ENCODE assay signal across 32 cellular contexts in genomic region chr4:148922497-148922896, GRCh38.
"Had no signal": no experiment of that assay in that cellular context is flagged by ENCODE, and none has a peak within 500 bp of the region (broad histone marks: within the 10 kb centered on the region; RNA-seq: fewer than 3 reads in every experiment).

No MANE protein-coding gene starts in this region.

- H3K36me3 ChIP-seq: brain microvascular endothelial cell, esophagus muscularis mucosa, gastroesophageal sphincter, WERI-Rb-1 had no signal

- H3K9me3 ChIP-seq: esophagus muscularis mucosa, gastroesophageal sphincter had no signal

- H3K27ac ChIP-seq: brain microvascular endothelial cell, esophagus muscularis mucosa, foreskin keratinocyte, gastroesophageal sphincter, WERI-Rb-1 had no signal

- H3K4me1 ChIP-seq: foreskin keratinocyte had no signal

- H3K4me1 Mint-ChIP-seq: activated B cell treated with CpG ODN at 0.5 μM for 24 hours; activated T-helper 17 cell treated with anti-CD3 and anti-CD28 coated beads, Interleukin-2, amount 50 U/mL, for 72 hours; central memory CD8-positive, alpha-beta T cell; T-cell had no signal

- H3K9me3 Mint-ChIP-seq: activated B cell treated with CpG ODN at 0.5 μM for 24 hours; activated CD8-positive, alpha-beta T cell treated with anti-CD3 and anti-CD28 coated beads for 36 hours; activated T-cell treated with anti-CD3 and anti-CD28 coated beads, Interleukin-2, amount 50 U/mL, for 4 hours; T-cell; T-helper 1 cell treated with Interleukin-12 subunit alpha and Interleukin-12 subunit beta and Interleukin-4 antibody, amounts not matched to agents 30 μg/mL and 1 μg/mL, for 36 hours had no signal

- H3K36me3 Mint-ChIP-seq: activated naive CD8-positive, alpha-beta T cell; T-cell had no signal

- FAIRE-seq: astrocyte, bronchial epithelial cell had no signal

- DNase-seq: activated B cell treated with CpG ODN at 0.5 μM for 24 hours; activated CD4-positive, alpha-beta T cell treated with anti-CD3 and anti-CD28 coated beads for 48 hours; activated CD4-positive, alpha-beta T cell treated with anti-CD3 and anti-CD28 coated beads, Interleukin-2, amount 50 U/mL, for 1 hour; activated CD4-positive, alpha-beta T cell treated with anti-CD3 and anti-CD28 coated beads, Interleukin-2, amount 50 U/mL, for 48 hours; activated CD8-positive, alpha-beta memory T cell treated with anti-CD3 and anti-CD28 coated beads for 24 hours; activated CD8-positive, alpha-beta T cell treated with anti-CD3 and anti-CD28 coated beads for 36 hours; activated effector memory CD4-positive, alpha-beta T cell treated with Interleukin-2 at 50 U/mL for 16 hours; activated gamma-delta T cell treated with Interleukin-2 at 50 U/mL for 16 hours; activated naive CD4-positive, alpha-beta T cell treated with anti-CD3 and anti-CD28 coated beads, Interleukin-2, amount 50 U/mL, for 16 hours; activated naive CD4-positive, alpha-beta T cell treated with Interleukin-2 at 50 U/mL for 16 hours; activated T-cell treated with anti-CD3 and anti-CD28 coated beads, Interleukin-2, amount 50 U/mL, for 4 hours; amniotic stem cell; anterior cingulate cortex; brain microvascular endothelial cell; cortex of kidney; dermis blood vessel endothelial cell; effector CD4-positive, alpha-beta T cell; effector memory CD8-positive, alpha-beta T cell; erythroblast; foreskin keratinocyte; T-cell; T1000; WERI-Rb-1 had no signal

- H3K27me3 Mint-ChIP-seq: activated B cell treated with CpG ODN at 0.5 μM for 24 hours; activated T-helper 17 cell treated with anti-CD3 and anti-CD28 coated beads, Interleukin-2, amount 50 U/mL, for 72 hours; central memory CD8-positive, alpha-beta T cell; T-cell had no signal

- H3K27ac Mint-ChIP-seq: activated B cell treated with CpG ODN at 0.5 μM for 24 hours; activated CD8-positive, alpha-beta T cell treated with anti-CD3 and anti-CD28 coated beads for 36 hours; activated naive CD8-positive, alpha-beta T cell; activated T-helper 17 cell treated with anti-CD3 and anti-CD28 coated beads, Interleukin-2, amount 50 U/mL, for 72 hours; effector memory CD8-positive, alpha-beta T cell; T-cell; T-helper 1 cell treated with Interleukin-12 subunit alpha and Interleukin-12 subunit beta and Interleukin-4 antibody, amounts not matched to agents 30 μg/mL and 1 μg/mL, for 36 hours had no signal

- ATAC-seq: activated CD4-positive, CD25-positive, alpha-beta regulatory T cell treated with anti-CD3 and anti-CD28 coated beads, Interleukin-2, amount 50 U/mL, for 24 hours; activated CD8-positive, alpha-beta T cell treated with anti-CD3 and anti-CD28 coated beads for 36 hours; activated T-cell treated with anti-CD3 and anti-CD28 coated beads, Interleukin-2, amount 50 U/mL, for 4 hours; activated T-helper 17 cell treated with anti-CD3 and anti-CD28 coated beads, Interleukin-2, amount 50 U/mL, for 72 hours; effector memory CD8-positive, alpha-beta T cell; foreskin keratinocyte; gastroesophageal sphincter; T-cell had no signal

- H3K4me3 Mint-ChIP-seq: activated B cell treated with CpG ODN at 0.5 μM for 24 hours; activated CD8-positive, alpha-beta T cell treated with anti-CD3 and anti-CD28 coated beads for 36 hours; activated naive CD8-positive, alpha-beta T cell; activated T-cell treated with anti-CD3 and anti-CD28 coated beads, Interleukin-2, amount 50 U/mL, for 4 hours; activated T-helper 17 cell treated with anti-CD3 and anti-CD28 coated beads, Interleukin-2, amount 50 U/mL, for 72 hours; central memory CD8-positive, alpha-beta T cell; effector memory CD8-positive, alpha-beta T cell; T-cell; T-helper 1 cell treated with Interleukin-12 subunit alpha and Interleukin-12 subunit beta and Interleukin-4 antibody, amounts not matched to agents 30 μg/mL and 1 μg/mL, for 36 hours had no signal

- H3K4me3 ChIP-seq: esophagus muscularis mucosa, gastroesophageal sphincter had no signal

- H3K27me3 ChIP-seq: brain microvascular endothelial cell, esophagus muscularis mucosa, foreskin keratinocyte, gastroesophageal sphincter had no signal
